8 cellular contexts compared by ENCODE assay signal in the genomic region with DNA sequence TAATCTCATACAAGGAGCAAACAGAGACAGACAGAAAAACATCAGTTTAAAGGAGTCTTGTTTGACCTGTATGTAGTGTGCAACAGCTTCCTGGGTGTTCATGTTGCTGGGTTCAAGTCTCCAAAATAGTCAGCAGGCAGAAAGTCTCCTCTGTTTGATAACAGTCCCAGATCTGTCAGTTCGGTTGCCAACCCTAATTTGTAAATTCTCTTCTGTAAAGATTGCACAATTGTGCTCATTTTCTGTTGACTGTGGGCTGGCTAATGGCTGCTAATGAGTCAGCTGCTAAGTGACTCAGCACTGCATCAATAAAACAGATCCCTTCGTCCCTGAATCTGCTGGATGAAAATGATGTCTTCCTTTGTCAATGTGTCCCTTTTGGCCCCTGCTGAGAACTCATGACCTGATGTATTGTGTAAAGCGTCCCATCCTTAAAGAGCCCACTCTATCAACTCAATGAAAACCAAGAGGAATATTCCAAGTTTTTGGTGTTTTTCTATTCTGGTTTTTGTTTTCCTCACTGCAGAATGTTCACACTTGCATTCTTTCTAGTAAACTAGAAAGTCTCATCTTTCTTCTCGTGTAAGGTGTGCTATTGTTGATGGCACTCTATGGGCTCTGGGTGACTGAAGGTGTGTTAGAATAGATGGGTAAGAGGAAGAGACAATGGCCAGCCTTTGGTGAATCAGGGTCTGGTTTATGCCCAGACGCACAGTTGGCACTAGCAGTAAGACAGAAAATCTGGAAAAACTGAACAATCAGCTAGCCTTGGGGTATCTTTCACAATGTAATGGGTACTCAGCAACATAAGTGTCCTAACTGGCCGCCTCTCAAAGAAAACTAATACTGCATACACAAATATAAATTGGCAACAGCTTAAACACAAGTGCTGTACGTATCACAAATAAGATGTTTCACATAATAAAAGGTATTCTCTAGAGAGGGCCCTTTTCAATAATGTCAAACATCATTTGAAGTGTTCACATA.
A peak's percentile ranks its signal among the peaks of the same experiment; 100 is the strongest.
DNase-seq lines count a peak whose midpoint lies in the region; ATAC-seq and TF ChIP-seq lines count a peak whose summit lies in the region.

No MANE protein-coding gene starts in this region.

- peak overlapping the region; percentile 5 for H3K27ac Mint-ChIP-seq in type B pancreatic cell

- peaks cover 3% of the 10 kb centered on the region for H3K27me3 Mint-ChIP-seq in type B pancreatic cell

- peak in 9 of 14 donors; percentile 7 to 70 (median 28) for DNase-seq in C1 segment of cervical spinal cord (lab: John Stamatoyannopoulos, UW)
- DNase-seq in NCI-H1436 treated with DMSO at 0.1 percent for 48 hours (lab: John Stamatoyannopoulos, UW) = peak; percentile 86
- DNase-seq in astrocyte of the spinal cord (ENCODE audit: low read depth, low spot score) = peak; percentile 81
- DNase-seq in type B pancreatic cell (ENCODE audit: extremely low spot score, unreplicated experiment) = no peak
- no peak for DNase-seq in T-helper 2 cell
- DNase-seq in NCI-H1048 (lab: John Stamatoyannopoulos, UW) = no peak

- ATAC-seq in HG03378 (IDR thresholded peaks at IDR 0.05; ENCODE audit: unreplicated experiment) = no peak

- H3K4me3 ChIP-seq in astrocyte of the spinal cord (ENCODE audit: low read depth, low read length) = no peak overlapping the region

- peak overlapping the region; percentile 18 for H3K27ac ChIP-seq in layer of hippocampus (ENCODE audit: low read depth, low read length)

- peaks cover 10% of the 10 kb centered on the region for H3K4me1 Mint-ChIP-seq in type B pancreatic cell (ENCODE audit: unreplicated experiment)

- peaks cover 4% of the 10 kb centered on the region for H3K9me3 Mint-ChIP-seq in type B pancreatic cell

- no peak overlapping the region for H3K4me3 Mint-ChIP-seq in type B pancreatic cell

- no peaks in the 10 kb centered on the region for H3K36me3 Mint-ChIP-seq in type B pancreatic cell

- in situ Hi-C loops in astrocyte of the spinal cord (cut with HindIII; ENCODE audit: low sequenced_read_pairs) = no loop called here

- TF ChIP-seq CTCF in astrocyte of the spinal cord (IDR thresholded peaks at IDR 0.05; ENCODE audit: low read depth, low read length) (no peak), type B pancreatic cell (conservative IDR thresholded peaks at IDR 0.05) (no peak)

- no peaks in the 10 kb centered on the region for H3K27me3 ChIP-seq in layer of hippocampus (ENCODE audit: control insufficient read depth, insufficient read depth, low read length)

Comparison
In these comparisons a context has a peak if more than half of its experiments do, and no peak if none do; other contexts are left out.
1. DNase-seq: peak in C1 segment of cervical spinal cord (9 of 14), NCI-H1436 treated with DMSO at 0.1 percent for 48 hours (single experiment) and astrocyte of the spinal cord (single experiment); none in type B pancreatic cell (single experiment), T-helper 2 cell (0 of 5) and NCI-H1048 (single experiment).